Comparison of ENCODE assay signal across 20 cellular contexts in the genomic region with DNA sequence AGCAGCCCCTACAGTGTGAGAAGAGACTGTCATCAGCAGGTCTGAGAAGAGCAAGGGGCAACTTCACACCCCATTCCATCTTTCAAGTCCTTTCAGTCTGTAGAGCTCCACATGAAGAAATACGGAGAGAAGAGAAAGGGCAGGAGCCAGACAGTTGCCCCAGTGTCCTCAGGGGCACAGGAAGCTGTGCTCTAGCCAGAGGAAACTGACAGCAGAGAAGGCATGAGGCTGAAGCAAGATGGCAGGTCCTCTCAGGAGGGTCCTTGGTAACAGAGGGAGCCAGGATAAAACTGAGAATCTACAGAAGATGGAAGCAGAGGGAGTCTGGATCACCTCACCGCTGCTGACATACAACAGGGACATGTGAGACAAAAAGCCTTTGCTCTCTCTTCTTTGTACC. TPM values are rescaled to one million over a fixed set of nuclear protein-coding genes. Genes with fewer than 3 reads are reported as not detected.
DNase-seq lines count a peak whose midpoint lies in the region; TF ChIP-seq lines count a peak whose summit lies in the region.
"Had no signal": no experiment of that assay in that cellular context is flagged by ENCODE, and none has a peak within 500 bp of the region (broad histone marks: within the 10 kb centered on the region; RNA-seq: fewer than 3 reads in every experiment).

No MANE protein-coding gene starts in this region.

- no peaks in the 10 kb centered on the region for H3K9me3 ChIP-seq in Loucy (ENCODE audit: insufficient read depth, low read depth, low read length)
- no peaks in the 10 kb centered on the region for H3K9me3 ChIP-seq in mesenchymal stem cell (ENCODE audit: control insufficient read depth, low read length)
- H3K9me3 ChIP-seq in parathyroid adenoma (ENCODE audit: control insufficient read depth, low read length): no peaks in the 10 kb centered on the region
- no peaks in the 10 kb centered on the region for H3K9me3 ChIP-seq in BE2C
- H3K9me3 ChIP-seq: A549, HAP-1 had no signal

- H3K9me2 ChIP-seq in Loucy (replicated peaks; ENCODE audit: low read depth, low read length): no peaks in the 10 kb centered on the region

- H3K27ac ChIP-seq in mesenchymal stem cell (ENCODE audit: low read length, poor library complexity, severe bottlenecking) (no peak overlapping the region), parathyroid adenoma (no peak overlapping the region)
- H3K27ac ChIP-seq: A549, GM23248 had no signal

- peak overlapping the region; percentile 28 for H4K8ac ChIP-seq in mesenchymal stem cell (ENCODE audit: low read length)

- H3K27me3 Mint-ChIP-seq in type B pancreatic cell: peaks cover 2% of the 10 kb centered on the region

- no peak overlapping the region for H3K14ac ChIP-seq in mesenchymal stem cell (ENCODE audit: low read length in 2 of 2)

- H3K36me3 ChIP-seq in Loucy (ENCODE audit: insufficient read depth, low read length) (no peaks in the 10 kb centered on the region), mesenchymal stem cell (ENCODE audit: control insufficient read depth in 1 of 2, insufficient read depth in 2 of 2, low read depth in 1 of 2, low read length in 2 of 2) (no peaks in the 10 kb centered on the region), parathyroid adenoma (ENCODE audit: control insufficient read depth, insufficient read depth, low read length) (no peaks in the 10 kb centered on the region), BE2C (no peaks in the 10 kb centered on the region)
- H3K36me3 ChIP-seq: HAP-1 had no signal

- no peak overlapping the region for H2BK15ac ChIP-seq in mesenchymal stem cell (ENCODE audit: low read depth, poor library complexity, severe bottlenecking)

- H3K27me3 ChIP-seq in Loucy (ENCODE audit: insufficient read depth, low read length, poor library complexity, severe bottlenecking) (no peaks in the 10 kb centered on the region), mesenchymal stem cell (ENCODE audit: control insufficient read depth in 1 of 2, insufficient read depth in 1 of 2, low read length in 2 of 2) (peaks cover 0 to 4% of the 10 kb centered on the region in 2 experiments), parathyroid adenoma (ENCODE audit: control insufficient read depth, insufficient read depth, low read length) (no peaks in the 10 kb centered on the region), BE2C (0 out of 2 replicates have a peak, but pooled peaks cover 9% of the 10 kb centered on the region)

- DNase-seq in mesenchymal stem cell (no peak), type B pancreatic cell (ENCODE audit: extremely low spot score, unreplicated experiment) (no peak), NCI-H345 treated with DMSO at 0.1 percent for 48 hours (lab: John Stamatoyannopoulos, UW; ENCODE audit: unreplicated experiment) (no peak), GOT3 (lab: John Stamatoyannopoulos, UW) (no peak), BE2C (no peak)
- DNase-seq: 8988T; ACHN; AML-193; C1 segment of cervical spinal cord; Calu3; CD4-positive, alpha-beta memory T cell; COR-L47; DMS53; DMS79 treated with DMSO at 0.1 percent for 48 hours; GM23248; HFFc6 had no signal

- H3K4me2 ChIP-seq in Loucy (ENCODE audit: low read depth, low read length, poor library complexity, severe bottlenecking) (no peak overlapping the region), mesenchymal stem cell (ENCODE audit: low read length, poor library complexity, severe bottlenecking) (no peak overlapping the region), parathyroid adenoma (ENCODE audit: low read length) (no peak overlapping the region)
- H3K4me2 ChIP-seq: A549 had no signal

- H3K9me3 Mint-ChIP-seq in type B pancreatic cell: no peaks in the 10 kb centered on the region
- H3K9me3 Mint-ChIP-seq: CD4-positive, alpha-beta memory T cell; HFFc6 had no signal

- H3K4me3 Mint-ChIP-seq in type B pancreatic cell: no peak overlapping the region
- H3K4me3 Mint-ChIP-seq: CD4-positive, alpha-beta memory T cell; HFFc6 had no signal

- no peak overlapping the region for H3K4ac ChIP-seq in mesenchymal stem cell (ENCODE audit: low read depth in 1 of 2, low read length in 2 of 2)

- H4K91ac ChIP-seq in mesenchymal stem cell (ENCODE audit: low read length): no peak overlapping the region

- peaks cover 7% of the 10 kb centered on the region for H3K4me1 Mint-ChIP-seq in type B pancreatic cell (ENCODE audit: unreplicated experiment)
- H3K4me1 Mint-ChIP-seq: CD4-positive, alpha-beta memory T cell had no signal

- H3K23ac ChIP-seq in mesenchymal stem cell (ENCODE audit: low read length in 2 of 2): no peak overlapping the region

- H3K4me1 ChIP-seq in Loucy (ENCODE audit: insufficient read depth, low read length, poor library complexity, severe bottlenecking) (peaks cover 6% of the 10 kb centered on the region), mesenchymal stem cell (ENCODE audit: control insufficient read depth, insufficient read depth, low read depth, low read length) (no peaks in the 10 kb centered on the region), parathyroid adenoma (peaks cover 12% of the 10 kb centered on the region), BE2C (no peaks in the 10 kb centered on the region)

- no peaks in the 10 kb centered on the region for H3F3A ChIP-seq in Loucy (ENCODE audit: low read depth)

- H3K36me3 Mint-ChIP-seq in type B pancreatic cell: no peaks in the 10 kb centered on the region
- H3K36me3 Mint-ChIP-seq: CD4-positive, alpha-beta memory T cell had no signal

- WGBS in mesenchymal stem cell: 88% methylated on average over 1 of the region's 2 CpGs

- H3K4me3 ChIP-seq in Loucy (ENCODE audit: low read length, poor library complexity, severe bottlenecking): no peak overlapping the region
- no peak overlapping the region for H3K4me3 ChIP-seq in mesenchymal stem cell (ENCODE audit: insufficient read depth in 1 of 2, low read depth in 1 of 2, low read length in 2 of 2)
- no peak overlapping the region for H3K4me3 ChIP-seq in parathyroid adenoma (ENCODE audit: low read depth, low read length)
- no peak overlapping the region for H3K4me3 ChIP-seq in BE2C (ENCODE audit: low read depth, low read length)
- H3K4me3 ChIP-seq: A549, GM23248, HAP-1 had no signal

- H2BK5ac ChIP-seq in mesenchymal stem cell (ENCODE audit: low read depth, low read length, poor library complexity, severe bottlenecking): no peak overlapping the region

- no peak overlapping the region for H2BK12ac ChIP-seq in mesenchymal stem cell (ENCODE audit: low read length in 2 of 2)

- H3K79me1 ChIP-seq in mesenchymal stem cell (replicated peaks; ENCODE audit: low read length, poor library complexity, severe bottlenecking): no peaks in the 10 kb centered on the region

- TF ChIP-seq CTCF in Loucy (conservative IDR thresholded peaks at IDR 0.05; ENCODE audit: low read length) (no peak), parathyroid adenoma (IDR thresholded peaks at IDR 0.05) (no peak), type B pancreatic cell (conservative IDR thresholded peaks at IDR 0.05) (no peak), BE2C (IDR thresholded peaks at IDR 0.05; ENCODE audit: low read depth, low read length) (no peak)

- H3K9ac ChIP-seq in Loucy (ENCODE audit: low read depth, low read length, poor library complexity, severe bottlenecking) (no peak overlapping the region), mesenchymal stem cell (ENCODE audit: low read length) (no peak overlapping the region), parathyroid adenoma (no peak overlapping the region)
- H3K9ac ChIP-seq: GM23248 had no signal

- no peaks in the 10 kb centered on the region for H3K79me2 ChIP-seq in Loucy (ENCODE audit: insufficient read depth, low read length)
- no peaks in the 10 kb centered on the region for H3K79me2 ChIP-seq in parathyroid adenoma

- peak overlapping the region; percentile 92 for H2AFZ ChIP-seq in Loucy (ENCODE audit: low read length)
- H2AFZ ChIP-seq in mesenchymal stem cell (ENCODE audit: low read depth, low read length): no peak overlapping the region
- H2AFZ ChIP-seq in parathyroid adenoma: peak overlapping the region; percentile 15
- H2AFZ ChIP-seq: GM23248 had no signal

- no peak overlapping the region for H2AK5ac ChIP-seq in mesenchymal stem cell (ENCODE audit: low read length, severe bottlenecking)

- H2BK120ac ChIP-seq in mesenchymal stem cell (ENCODE audit: low read depth, low read length): no peak overlapping the region

- no peak overlapping the region for H3K18ac ChIP-seq in mesenchymal stem cell (ENCODE audit: low read depth in 1 of 2, low read length in 2 of 2)

- H3K27ac Mint-ChIP-seq in type B pancreatic cell: peak overlapping the region; percentile 10
- H3K27ac Mint-ChIP-seq: HFFc6 had no signal

- no peaks in the 10 kb centered on the region for H4K20me1 ChIP-seq in Loucy (ENCODE audit: insufficient read depth, low read length, poor library complexity, severe bottlenecking)

RNA-seq across cellular contexts. Expression of gene PLCH1, which starts 47.3 kb away (rescaled TPM):
- polyA plus RNA-seq in mesenchymal stem cell (2013, experiment 1 of 2): 0.76 TPM
- polyA plus RNA-seq in mesenchymal stem cell (2013, experiment 2 of 2): 0.70 TPM
- total RNA-seq in type B pancreatic cell (ENCODE audit: low replicate concordance): 2.0 and 7.6 TPM in 2 replicates
- polyA plus RNA-seq in BE2C (2012; ENCODE audit: insufficient read depth, insufficient read length, low read depth): not detected
- total RNA-seq: CD4-positive, alpha-beta memory T cell; GM23248; HFFc6 had no signal
- polyA plus RNA-seq: GM23248 had no signal
